In genomic region chr4:159481936-159482335, GRCh38 we compare ENCODE assay signal across 19 cellular contexts.
DNase-seq lines count a peak whose midpoint lies in the region; ATAC-seq, FAIRE-seq and TF ChIP-seq lines count a peak whose summit lies in the region.
"Had no signal": no experiment of that assay in that cellular context is flagged by ENCODE, and none has a peak within 500 bp of the region (broad histone marks: within the 10 kb centered on the region; RNA-seq: fewer than 3 reads in every experiment).

No MANE protein-coding gene starts in this region.

- WGBS in mammary epithelial cell (ENCODE audit: low coverage, missing lambda C conversion rate): 68% methylated on average over 6 of the region's 6 CpGs

- H2AFZ ChIP-seq in mammary epithelial cell (ENCODE audit: low read depth, low read length) (no peak overlapping the region), keratinocyte (ENCODE audit: control insufficient read depth, low read length) (no peak overlapping the region)
- H2AFZ ChIP-seq: GM23338 had no signal

- H3K9me3 Mint-ChIP-seq in MCF 10A (ENCODE audit: unreplicated experiment): no peaks in the 10 kb centered on the region
- H3K9me3 Mint-ChIP-seq: GM23338 had no signal

- H3K4me3 ChIP-seq in mammary epithelial cell (replicated peaks in 1 of 3; ENCODE audit: insufficient read depth in 1 of 3, low read depth in 2 of 3, low read length in 3 of 3) (no peak overlapping the region), epithelial cell of esophagus (ENCODE audit: low read length) (no peak overlapping the region), keratinocyte (ENCODE audit: control insufficient read depth in 2 of 3, extremely low read depth in 1 of 3, insufficient read depth in 2 of 3, low read depth in 1 of 3, low read length in 3 of 3) (no peak overlapping the region)
- H3K4me3 ChIP-seq: A549, BLaER1, GM12878, GM23338 had no signal

- H3K9ac ChIP-seq in mammary epithelial cell (ENCODE audit: insufficient read depth, low read length): no peak overlapping the region
- no peak overlapping the region for H3K9ac ChIP-seq in keratinocyte (ENCODE audit: control insufficient read depth, extremely low read depth, insufficient read depth, low read length)
- H3K9ac ChIP-seq: BLaER1 had no signal

- no peak overlapping the region for H3K4me3 Mint-ChIP-seq in MCF 10A (ENCODE audit: unreplicated experiment)
- H3K4me3 Mint-ChIP-seq: CD14-positive monocyte; CD4-positive, alpha-beta memory T cell; GM23338 had no signal

- H3K27me3 Mint-ChIP-seq in MCF 10A (ENCODE audit: insufficient read depth, unreplicated experiment): peaks cover 10% of the 10 kb centered on the region

- H3K4me2 ChIP-seq in mammary epithelial cell (ENCODE audit: insufficient read depth, low read depth, low read length) (no peak overlapping the region), keratinocyte (ENCODE audit: control insufficient read depth, extremely low read depth, insufficient read depth, low read depth, low read length) (no peak overlapping the region)
- H3K4me2 ChIP-seq: A549, BLaER1, GM23338 had no signal

- no TSS peak for BruUV-seq in mammary epithelial cell (replicated peaks; lab: Mats Ljungman, UMichigan)
- no TSS peak for BruUV-seq in MCF 10A (replicated peaks; lab: Mats Ljungman, UMichigan)

- peak; percentile 75 for DNase-seq in mammary epithelial cell
- DNase-seq in MCF 10A (ENCODE audit: unreplicated experiment): no peak
- DNase-seq in epithelial cell of esophagus (ENCODE audit: low read depth): peak; percentile 92
- DNase-seq in keratinocyte (ENCODE audit: low read depth, low spot score): peak; percentile 86
- DNase-seq in AG20443 (ENCODE audit: low spot score): no peak
- DNase-seq in NCI-H2171 (lab: John Stamatoyannopoulos, UW): no peak
- DNase-seq: CD4-positive, alpha-beta memory T cell; DMS79 treated with DMSO at 0.1 percent for 48 hours; HCEC 1CT had no signal

- dilution Hi-C loops in mammary epithelial cell (cut with HindIII; ENCODE audit: low sequenced_read_pairs): no loop called here
- dilution Hi-C loops in keratinocyte (cut with MboI; ENCODE audit: extremely low pct_ligation_motif_present, low sequenced_read_pairs): no loop called here

- H3K27ac Mint-ChIP-seq in MCF 10A (ENCODE audit: low read depth, unreplicated experiment): no peak overlapping the region
- H3K27ac Mint-ChIP-seq: CD14-positive monocyte, GM23338 had no signal

- H3K36me3 ChIP-seq in mammary epithelial cell (ENCODE audit: insufficient read depth, low read length): no peaks in the 10 kb centered on the region
- H3K36me3 ChIP-seq in keratinocyte (ENCODE audit: control insufficient read depth in 2 of 2, extremely low read depth in 1 of 2, insufficient read depth in 2 of 2, low read length in 2 of 2): no peaks in the 10 kb centered on the region
- H3K36me3 ChIP-seq: BLaER1 had no signal

- H3K79me2 ChIP-seq in mammary epithelial cell (ENCODE audit: insufficient read depth, low read length) (no peaks in the 10 kb centered on the region), keratinocyte (ENCODE audit: control insufficient read depth, insufficient read depth, low read length) (no peaks in the 10 kb centered on the region)

- CTCF ChIA-PET in mammary epithelial cell (lab: Charles Lee; ENCODE audit: low non-redundant PET): interaction anchor here (0.7 kb wide), 1 partner anchor 362 kb away, joined by 8 read pairs; no protein-coding TSS in a partner anchor
- CTCF ChIA-PET in MCF 10A (lab: Yijun Ruan, JAX): interaction anchor here (0.6 kb wide), 1 partner anchor 9 kb away, joined by 3 read pairs; no protein-coding TSS in a partner anchor

- H3K9me3 ChIP-seq in mammary epithelial cell (replicated peaks; ENCODE audit: insufficient read depth, low read length) (no peaks in the 10 kb centered on the region), keratinocyte (ENCODE audit: control insufficient read depth, low read depth, low read length) (no peaks in the 10 kb centered on the region)
- H3K9me3 ChIP-seq: A549, BLaER1 had no signal

- H3K4me1 Mint-ChIP-seq in MCF 10A (ENCODE audit: insufficient read depth, unreplicated experiment): peaks cover 18% of the 10 kb centered on the region
- H3K4me1 Mint-ChIP-seq: CD14-positive monocyte; CD4-positive, alpha-beta memory T cell had no signal

- H3K4me1 ChIP-seq in mammary epithelial cell (ENCODE audit: insufficient read depth, low read length): no peaks in the 10 kb centered on the region
- peaks cover 14% of the 10 kb centered on the region for H3K4me1 ChIP-seq in keratinocyte (ENCODE audit: control insufficient read depth, extremely low read depth, insufficient read depth, low read length)
- H3K4me1 ChIP-seq: A549 had no signal

- FAIRE-seq in keratinocyte (lab: Jason Lieb, UNC): peak; percentile 53
- FAIRE-seq: A549, GM12878, GM19239, H54 had no signal

- no peak for TF ChIP-seq CTCF in mammary epithelial cell (conservative IDR thresholded peaks at IDR 0.05 in 1 of 2, IDR thresholded peaks at IDR 0.05 in 1 of 2; ENCODE audit: extremely low read depth in 1 of 2, insufficient read depth in 1 of 2, low read depth in 1 of 2, low read length in 2 of 2)
- no peak for TF ChIP-seq CTCF in MCF 10A (IDR thresholded peaks at IDR 0.05; ENCODE audit: unreplicated experiment)
- no peak for TF ChIP-seq CTCF in epithelial cell of esophagus (IDR thresholded peaks at IDR 0.05; ENCODE audit: insufficient read depth, low read depth, low read length, missing control alignments)
- no peak for TF ChIP-seq CTCF in keratinocyte (optimal IDR thresholded peaks at IDR 0.05 in 1 of 3, IDR thresholded peaks at IDR 0.05 in 1 of 3, conservative IDR thresholded peaks at IDR 0.05 in 1 of 3; ENCODE audit: extremely low read depth in 1 of 3, insufficient read depth in 2 of 3, low read length in 3 of 3)

- H3K27ac ChIP-seq in mammary epithelial cell (ENCODE audit: insufficient read depth, low read depth, low read length): no peak overlapping the region
- H3K27ac ChIP-seq in keratinocyte (ENCODE audit: control insufficient read depth, insufficient read depth, low read length): no peak overlapping the region
- H3K27ac ChIP-seq: 22Rv1, A549, BLaER1, HL-60 had no signal

- POLR2A ChIA-PET in MCF 10A (lab: Yijun Ruan, JAX): no interaction called here

- H3K9me1 ChIP-seq in keratinocyte (ENCODE audit: control insufficient read depth, extremely low read depth, insufficient read depth, low read length): no peaks in the 10 kb centered on the region

- H3K36me3 Mint-ChIP-seq in MCF 10A (ENCODE audit: insufficient read depth, unreplicated experiment): no peaks in the 10 kb centered on the region
- H3K36me3 Mint-ChIP-seq: CD14-positive monocyte; CD4-positive, alpha-beta memory T cell had no signal

- H4K20me1 ChIP-seq in mammary epithelial cell (ENCODE audit: insufficient read depth, low read length) (no peaks in the 10 kb centered on the region), keratinocyte (ENCODE audit: control insufficient read depth, extremely low read depth, insufficient read depth, low read length) (no peaks in the 10 kb centered on the region)
- H4K20me1 ChIP-seq: BLaER1 had no signal

- no peak for ATAC-seq in GM19351 (IDR thresholded peaks at IDR 0.05; ENCODE audit: unreplicated experiment)
- ATAC-seq: A549, GM12878, GM23338 had no signal

- in situ Hi-C loops in mammary epithelial cell (cut with MboI; ENCODE audit: low sequenced_read_pairs in 2 of 2): no loop called here

- intact Hi-C loops in mammary epithelial cell (cut with micrococcal nuclease): no loop called here
- intact Hi-C loops in MCF 10A (cut with micrococcal nuclease): loop anchor here (5.0 kb wide), 1 partner anchor 1770 kb away; no protein-coding TSS in a partner anchor

- H3K27me3 ChIP-seq in mammary epithelial cell (ENCODE audit: insufficient read depth, low read length) (no peaks in the 10 kb centered on the region), keratinocyte (ENCODE audit: control insufficient read depth, extremely low read depth, insufficient read depth, low read length) (no peaks in the 10 kb centered on the region)
- H3K27me3 ChIP-seq: BLaER1 had no signal

Comparison
In these comparisons a context has a peak if more than half of its experiments do, and no peak if none do; other contexts are left out.
1. DNase-seq: peak in mammary epithelial cell (single experiment), epithelial cell of esophagus (single experiment) and keratinocyte (single experiment); none in MCF 10A (single experiment), AG20443 (single experiment) and NCI-H2171 (single experiment).